1 cellular context compared by ENCODE assay signal in the genomic region with DNA sequence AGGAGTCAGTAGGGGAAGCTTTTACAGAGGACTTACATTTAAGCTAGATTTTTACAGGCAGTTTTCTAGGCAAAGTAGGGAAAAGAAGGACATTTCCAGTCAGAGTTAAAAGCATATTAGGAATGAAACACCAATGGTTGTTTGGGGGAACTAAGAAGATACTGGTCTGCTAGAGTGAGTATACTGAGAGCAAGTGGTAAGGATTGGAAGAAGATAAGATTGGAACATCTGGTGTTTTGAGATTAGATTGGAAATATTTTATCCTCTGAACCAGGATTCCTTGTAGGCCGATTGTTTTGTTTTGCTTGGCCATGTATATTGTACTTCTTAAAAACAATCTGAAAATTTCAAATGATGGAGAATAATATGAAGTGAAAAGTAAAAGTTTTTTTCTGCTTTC.
TF ChIP-seq lines count a peak whose summit lies in the region.

No MANE protein-coding gene starts in this region.

TF ChIP-seq in SK-N-SH, 30 proteins besides CTCF, POLR2A, EP300 and RAD21:
- TF ChIP-seq FOXM1 (IDR thresholded peaks at IDR 0.05; ENCODE audit: low read depth) (no peak), FOXJ3 (CRISPR knock-in tag; IDR thresholded peaks at IDR 0.05) (no peak)
TF ChIP-seq in SK-N-SH: peak in this region for 0.
